Comparison of ENCODE assay signal across 28 cellular contexts in the genomic region with DNA sequence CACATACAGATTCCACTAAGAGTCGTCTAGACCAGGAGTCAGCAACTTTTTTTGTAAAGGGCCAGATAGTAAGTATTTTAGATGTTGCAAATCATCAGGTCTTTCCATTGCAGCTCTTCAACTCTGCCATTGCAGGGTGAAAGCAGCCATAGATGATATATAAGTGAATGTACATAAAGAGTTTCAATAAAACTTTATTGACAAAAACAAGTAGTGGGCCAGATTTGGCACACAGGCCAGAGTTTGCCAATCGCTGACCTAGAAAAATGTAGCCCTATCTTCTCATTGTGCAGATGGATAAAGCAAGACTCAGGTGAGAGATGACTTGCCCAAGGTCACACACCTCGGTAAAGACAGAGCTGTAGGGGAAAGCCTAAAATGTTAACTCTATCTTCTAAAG.
"Had no signal": no experiment of that assay in that cellular context is flagged by ENCODE, and none has a peak within 500 bp of the region (broad histone marks: within the 10 kb centered on the region; RNA-seq: fewer than 3 reads in every experiment).

No MANE protein-coding gene starts in this region.

- H3K9me3 ChIP-seq: colonic mucosa, esophagus squamous epithelium, gastrocnemius medialis, gastroesophageal sphincter, heart right ventricle had no signal

- H3K27me3 ChIP-seq: colonic mucosa, esophagus squamous epithelium, foreskin keratinocyte, heart left ventricle, heart right ventricle had no signal

- DNase-seq: colonic mucosa; cortex of kidney; dermis blood vessel endothelial cell; dorsolateral prefrontal cortex; effector CD4-positive, alpha-beta T cell; effector CD8-positive, alpha-beta T cell; effector memory CD4-positive, alpha-beta T cell; effector memory CD8-positive, alpha-beta T cell; endodermal cell; erythroblast; esophagus squamous epithelium; foreskin fibroblast; foreskin keratinocyte; foreskin melanocyte; gastrocnemius medialis; glutamatergic neuron; head of caudate nucleus; heart left ventricle; heart right ventricle had no signal

- FAIRE-seq: colon, endometrium, endothelial cell of umbilical vein, frontal cortex had no signal

- H3K36me3 ChIP-seq: colonic mucosa, esophagus muscularis mucosa, esophagus squamous epithelium, gastrocnemius medialis, gastroesophageal sphincter, heart left ventricle, heart right ventricle had no signal

- H3K27ac ChIP-seq: colonic mucosa, coronary artery, dorsolateral prefrontal cortex, epithelial cell of prostate, esophagus muscularis mucosa, esophagus squamous epithelium, foreskin keratinocyte, gastrocnemius medialis, gastroesophageal sphincter, heart left ventricle, heart right ventricle had no signal

- H3K4me3 ChIP-seq: colonic mucosa, coronary artery, dorsolateral prefrontal cortex, esophagus muscularis mucosa, esophagus squamous epithelium, gastrocnemius medialis, gastroesophageal sphincter, heart left ventricle, heart right ventricle had no signal

- ATAC-seq: effector memory CD8-positive, alpha-beta T cell; esophagus mucosa; foreskin keratinocyte; gastrocnemius medialis; gastroesophageal sphincter; heart left ventricle; heart right ventricle had no signal

- H3K4me1 ChIP-seq: colonic mucosa, esophagus muscularis mucosa, esophagus squamous epithelium, foreskin keratinocyte, gastrocnemius medialis, gastroesophageal sphincter, heart right ventricle had no signal
